ENCODE assay signal across 16 cellular contexts in genomic region chr4:69092190-69092589, GRCh38. TPM values are rescaled to one million over a fixed set of nuclear protein-coding genes. Genes with fewer than 3 reads are reported as not detected.
A peak's percentile ranks its signal among the peaks of the same experiment; 100 is the strongest.
DNase-seq lines count a peak whose midpoint lies in the region; ATAC-seq, FAIRE-seq and TF ChIP-seq lines count a peak whose summit lies in the region.
"Had no signal": no experiment of that assay in that cellular context is flagged by ENCODE, and none has a peak within 500 bp of the region (broad histone marks: within the 10 kb centered on the region; RNA-seq: fewer than 3 reads in every experiment).

No MANE protein-coding gene starts in this region.

- no peak overlapping the region for H3K56ac ChIP-seq in H9 (ENCODE audit: insufficient read length, low read depth, low read length)

- H4K8ac ChIP-seq in H9 (replicated peaks; ENCODE audit: insufficient read length, low read depth, low read length), result no peak overlapping the region

- H3K14ac ChIP-seq in H9 (ENCODE audit: insufficient read depth, low read length), result no peak overlapping the region

- H2AK5ac ChIP-seq in H9 (ENCODE audit: insufficient read length, low read length), result no peak overlapping the region

- peaks cover 4% of the 10 kb centered on the region; the same call in 1 of the 2 replicates for H3F3A ChIP-seq in PC-9 (ENCODE audit: insufficient read depth, low read depth)

- DNase-seq in DMS53 treated with DMSO at 0.1 percent for 48 hours (lab: John Stamatoyannopoulos, UW; ENCODE audit: unreplicated experiment) (peak; percentile 16), NCI-H1417 treated with DMSO at 0.1 percent for 48 hours (lab: John Stamatoyannopoulos, UW) (peak; percentile 80), GM12878 (ENCODE audit: low read depth, low spot score) (no peak), non-pigmented ciliary epithelial cell (ENCODE audit: low read depth) (peak; percentile 59), left ventricle myocardium superior (no peak), PC-9 (no peak), HuH-7.5 (ENCODE audit: low spot score) (no peak), H9 (no peak)
- DNase-seq: activated CD4-positive, alpha-beta T cell treated with anti-CD3 and anti-CD28 coated beads, Interleukin-2, amount 10 ng/mL, durations not matched to agents 7 days and 5 days; activated effector memory CD4-positive, alpha-beta T cell treated with anti-CD3 and anti-CD28 coated beads, Interleukin-2, amount 50 U/mL, for 16 hours; colonic mucosa; lower lobe of right lung; NCI-H526 treated with DMSO at 0.1 percent for 48 hours; stimulated activated CD4-positive, alpha-beta T cell treated with anti-CD3 and anti-CD28 coated beads, Interleukin-1b, Interleukin-23, amount 100 ng/mL, for 48 hours; stimulated activated naive CD4-positive, alpha-beta T cell had no signal

- no peak overlapping the region for H3K23ac ChIP-seq in H9 (ENCODE audit: insufficient read length, low read depth, low read length)

- no peak overlapping the region for H2BK5ac ChIP-seq in H9 (ENCODE audit: insufficient read length, low read length)

- H3K27me3 Mint-ChIP-seq in H9 (ENCODE audit: low read depth), result no peaks in the 10 kb centered on the region
- H3K27me3 Mint-ChIP-seq: activated CD4-positive, alpha-beta T cell treated with anti-CD3 and anti-CD28 coated beads, Interleukin-2, amount 10 ng/mL, durations not matched to agents 7 days and 5 days had no signal

- no peaks in the 10 kb centered on the region for H3K79me1 ChIP-seq in H9 (ENCODE audit: insufficient read depth, low read depth, low read length, poor library complexity, severe bottlenecking)

- no peak for TF ChIP-seq RAD21 in GM12878 (IDR thresholded peaks at IDR 0.05; ENCODE audit: insufficient read depth, low read depth, low read length)

- H3K9ac ChIP-seq in GM12878 (ENCODE audit: control insufficient read depth, insufficient read depth, low read length) (no peak overlapping the region), H9 (ENCODE audit: extremely low read depth, insufficient read length, low read length) (no peak overlapping the region)

- H3K4me3 Mint-ChIP-seq in H9, result no peak overlapping the region
- H3K4me3 Mint-ChIP-seq: activated CD4-positive, alpha-beta T cell treated with anti-CD3 and anti-CD28 coated beads, Interleukin-2, amount 10 ng/mL, durations not matched to agents 7 days and 5 days had no signal

- no peak for TF ChIP-seq POLR2A in GM12878 (IDR thresholded peaks at IDR 0.05; ENCODE audit: low read depth, low read length)

- no peak overlapping the region for H4K91ac ChIP-seq in H9 (ENCODE audit: insufficient read length, low read depth, low read length)

- TF ChIP-seq CTCF in GM12878 (IDR thresholded peaks at IDR 0.05 in 2 of 3, conservative IDR thresholded peaks at IDR 0.05 in 1 of 3; ENCODE audit: control insufficient read depth in 2 of 3, extremely low read depth in 1 of 3, insufficient read depth in 1 of 3, low read depth in 3 of 3, low read length in 3 of 3), result no peak
- TF ChIP-seq CTCF in PC-9 (conservative IDR thresholded peaks at IDR 0.05), result no peak
- TF ChIP-seq CTCF in H9 (conservative IDR thresholded peaks at IDR 0.05), result no peak

- H3K36me3 Mint-ChIP-seq in H9 (ENCODE audit: insufficient read depth in 1 of 3, low read depth in 3 of 3), result no peaks in the 10 kb centered on the region

- H2BK120ac ChIP-seq in H9 (ENCODE audit: low read depth, low read length, poor library complexity, severe bottlenecking), result no peak overlapping the region

- H3K36me3 ChIP-seq in GM12878 (ENCODE audit: control insufficient read depth in 2 of 2, insufficient read depth in 2 of 2, low read length in 1 of 2) (no peaks in the 10 kb centered on the region), PC-9 (ENCODE audit: low read depth) (no peaks in the 10 kb centered on the region)
- H3K36me3 ChIP-seq: colonic mucosa, HAP-1, lower lobe of right lung had no signal

- H3K27me3 ChIP-seq in GM12878 (replicated peaks in 1 of 2; ENCODE audit: control insufficient read depth in 2 of 2, insufficient read depth in 2 of 2, low read length in 1 of 2) (no peaks in the 10 kb centered on the region), PC-9 (ENCODE audit: insufficient read depth, low read depth) (no peaks in the 10 kb centered on the region), H9 (ENCODE audit: insufficient read depth, low read length) (no peaks in the 10 kb centered on the region)
- H3K27me3 ChIP-seq: colonic mucosa had no signal

- no peak overlapping the region for H3K27ac ChIP-seq in GM12878 (ENCODE audit: control insufficient read depth, insufficient read depth)
- H3K27ac ChIP-seq in PC-9, result no peak overlapping the region
- no peak overlapping the region for H3K27ac ChIP-seq in H9 (ENCODE audit: insufficient read length, low read depth, low read length)
- H3K27ac ChIP-seq: colonic mucosa, lower lobe of right lung had no signal

- CTCF ChIA-PET in GM12878 (lab: Yijun Ruan, JAX), result interaction anchor here (0.8 to 1.5 kb wide), 4 partner anchors 10 to 78 kb away, joined by 3 to 6 read pairs (median 3); no protein-coding TSS in a partner anchor
- CTCF ChIA-PET in PC-9 (lab: Charles Lee), result no interaction called here

- H4K20me1 ChIP-seq in GM12878 (ENCODE audit: control insufficient read depth, insufficient read depth) (no peaks in the 10 kb centered on the region), PC-9 (ENCODE audit: insufficient read depth) (no peaks in the 10 kb centered on the region), H9 (ENCODE audit: control insufficient read depth, insufficient read depth, insufficient read length) (no peaks in the 10 kb centered on the region)

- FAIRE-seq in GM12878 (lab: Jason Lieb, UNC), result no peak

- H3K4me1 Mint-ChIP-seq in H9, result peaks cover 3 to 7% of the 10 kb centered on the region in 2 experiments
- H3K4me1 Mint-ChIP-seq: activated CD4-positive, alpha-beta T cell treated with anti-CD3 and anti-CD28 coated beads, Interleukin-2, amount 10 ng/mL, durations not matched to agents 7 days and 5 days had no signal

- peak overlapping the region in 1 of 3 experiments; percentile 48; a peak in 1 of 7 replicates for H3K27ac Mint-ChIP-seq in H9
- H3K27ac Mint-ChIP-seq: activated CD4-positive, alpha-beta T cell treated with anti-CD3 and anti-CD28 coated beads, Interleukin-2, amount 10 ng/mL, durations not matched to agents 7 days and 5 days had no signal

- in situ Hi-C loops in GM12878 (cut with MboI), result no loop called here

- RAD21 ChIA-PET in GM12878 (lab: Charles Lee; ENCODE audit: unreplicated experiment), result interaction anchor here (1.1 to 2.7 kb wide), 7 partner anchors 9 to 66 kb away, joined by 3 to 8 read pairs (median 4); no protein-coding TSS in a partner anchor

- H2AFZ ChIP-seq in GM12878 (ENCODE audit: control insufficient read depth, low read depth, low read length), result no peak overlapping the region
- no peak overlapping the region for H2AFZ ChIP-seq in PC-9
- no peak overlapping the region for H2AFZ ChIP-seq in H9 (ENCODE audit: low read length)

- TF ChIP-seq EP300 in GM12878 (IDR thresholded peaks at IDR 0.05; ENCODE audit: borderline replicate concordance in 1 of 2, control insufficient read depth in 1 of 2, low read depth in 2 of 2, low read length in 2 of 2), result no peak

- H3K4me1 ChIP-seq in GM12878 (ENCODE audit: control insufficient read depth, insufficient read depth, low read length) (no peaks in the 10 kb centered on the region), PC-9 (replicated peaks; ENCODE audit: insufficient read depth) (peaks cover 5% of the 10 kb centered on the region; the same call in 1 of the 2 replicates), H9 (ENCODE audit: insufficient read depth, low read length) (no peaks in the 10 kb centered on the region)
- H3K4me1 ChIP-seq: colonic mucosa, HAP-1, lower lobe of right lung had no signal

- H3K23me2 ChIP-seq in H9 (ENCODE audit: insufficient read length, low read depth, low read length, poor library complexity, severe bottlenecking), result no peaks in the 10 kb centered on the region

- BruUV-seq in GM12878 (replicated peaks; lab: Mats Ljungman, UMichigan) (no TSS peak), PC-9 (replicated peaks; lab: Mats Ljungman, UMichigan) (no TSS peak)

- no peak overlapping the region for H3K4ac ChIP-seq in H9 (ENCODE audit: low read depth, low read length)

- no peak overlapping the region for H3K4me2 ChIP-seq in GM12878 (ENCODE audit: control insufficient read depth, insufficient read depth)
- no peak overlapping the region for H3K4me2 ChIP-seq in PC-9
- H3K4me2 ChIP-seq in H9 (ENCODE audit: insufficient read depth, insufficient read length, low read length), result no peak overlapping the region

- H3K9me3 Mint-ChIP-seq in H9, result no peaks in the 10 kb centered on the region
- H3K9me3 Mint-ChIP-seq: activated CD4-positive, alpha-beta T cell treated with anti-CD3 and anti-CD28 coated beads, Interleukin-2, amount 10 ng/mL, durations not matched to agents 7 days and 5 days had no signal

- WGBS in GM12878 (ENCODE audit: insufficient coverage, insufficient replicate concordance, low lambda C conversion rate, missing lambda C conversion rate), result 4% methylated on average over 1 of the region's 1 CpG
- no CpG with 5 or more reads among the region's 1 CpG for WGBS in H9 (ENCODE audit: extremely low coverage, insufficient read length, low lambda C conversion rate)

- POLR2A ChIA-PET in GM12878 (lab: Charles Lee), result interaction anchor here (0.7 to 1.3 kb wide), 5 partner anchors 9 to 342 kb away, joined by 3 to 5 read pairs (median 4); no protein-coding TSS in a partner anchor
- POLR2A ChIA-PET in PC-9 (lab: Charles Lee; ENCODE audit: unreplicated experiment), result no interaction called here

- no peak overlapping the region for H2BK12ac ChIP-seq in H9 (ENCODE audit: insufficient read length, low read depth, low read length)

- SMC1A ChIA-PET in GM12878 (lab: Charles Lee; ENCODE audit: uncharacterized antibody, unreplicated experiment), result interaction anchor here (0.7 to 3.4 kb wide), 10 partner anchors 10 to 186 kb away, joined by 3 to 32 read pairs (median 6); no protein-coding TSS in a partner anchor

- no peak overlapping the region for H2BK15ac ChIP-seq in H9 (ENCODE audit: low read depth, low read length)

- H3K18ac ChIP-seq in H9 (ENCODE audit: insufficient read length, low read depth, low read length), result no peak overlapping the region

- H4K5ac ChIP-seq in H9 (ENCODE audit: insufficient read length, low read depth, low read length), result no peak overlapping the region

- no peak overlapping the region for H3T11ph ChIP-seq in H9 (ENCODE audit: low read length)

- H3K9me3 ChIP-seq in GM12878 (replicated peaks; ENCODE audit: control insufficient read depth, insufficient read depth, low read length) (no peaks in the 10 kb centered on the region), PC-9 (ENCODE audit: insufficient read depth, low read depth) (no peaks in the 10 kb centered on the region), H9 (ENCODE audit: control insufficient read depth, low read depth, low read length) (no peaks in the 10 kb centered on the region)
- H3K9me3 ChIP-seq: colonic mucosa, HAP-1, lower lobe of right lung had no signal

- no peak overlapping the region for H2BK20ac ChIP-seq in H9 (ENCODE audit: low read depth, low read length, poor library complexity, severe bottlenecking)

- ATAC-seq in GM12878 (peak; percentile 77), left ventricle myocardium superior (no peak)
- ATAC-seq: lower lobe of right lung had no signal

- H3K4me3 ChIP-seq in GM12878 (no peak overlapping the region), PC-9 (no peak overlapping the region)
- H3K4me3 ChIP-seq: colonic mucosa, HAP-1, lower lobe of right lung had no signal

- H3K79me2 ChIP-seq in GM12878 (ENCODE audit: control insufficient read depth, insufficient read depth, low read length) (no peaks in the 10 kb centered on the region), PC-9 (ENCODE audit: low read depth) (no peaks in the 10 kb centered on the region), H9 (ENCODE audit: insufficient read depth, low read length) (no peaks in the 10 kb centered on the region)

- H3K9me2 ChIP-seq in PC-9 (ENCODE audit: insufficient read depth), result no peaks in the 10 kb centered on the region

- intact Hi-C loops in GM12878 (cut with micrococcal nuclease; ENCODE audit: unreplicated experiment) (no loop called here), left ventricle myocardium superior (cut with micrococcal nuclease) (no loop called here), PC-9 (cut with micrococcal nuclease; ENCODE audit: unreplicated experiment) (no loop called here)

RNA-seq across cellular contexts. Expression of gene UGT2B7, which starts 4.1 kb away (rescaled TPM):
- 3.9 and 4.6 TPM in 2 replicates for total RNA-seq in GM12878 (2013; cell fraction: nucleolus; rRNA removed)
- 0.27 and 0.79 TPM in 2 replicates for total RNA-seq in GM12878 (2014; rRNA removed)
- 0.46 and 1.5 TPM in 2 replicates for total RNA-seq in GM12878 (2014; rRNA removed; fragmentation: Illumina TruSeq; extraction: Trizol)
- 0.77 and 1.0 TPM in 2 replicates for total RNA-seq in GM12878 (2021)
- polyA plus RNA-seq in GM12878 (2011; ENCODE audit: low read depth), result 0.13 TPM
- polyA plus RNA-seq in GM12878 (2011; rRNA removed), result 2.9 and 3.6 TPM in 2 replicates
- 1.1 and 1.6 TPM in 2 replicates for polyA plus RNA-seq in GM12878 (2011; cell fraction: cytosol; rRNA removed)
- polyA plus RNA-seq in GM12878 (2011; cell fraction: nucleus; rRNA removed), result 2.6 and 2.9 TPM in 2 replicates
- polyA plus RNA-seq in GM12878 (2012), result 0.13 TPM in 1 of 2 replicates, not detected in the other
- polyA plus RNA-seq in GM12878 (2014; fragmentation: Illumina TruSeq; extraction: Trizol), result 0.73 TPM in 2 replicates
- 1 to 10 TPM; 1.5 to 2.1 TPM for polyA plus RNA-seq in GM12878 (2014; fragmentation: Nextera tagmentation; extraction: Ambion mirVana)
- 0.39 and 0.77 TPM in 2 replicates for polyA plus RNA-seq in GM12878 (2014; rRNA removed)
- polyA plus RNA-seq in GM12878 (2016; fragmentation: Nextera tagmentation; extraction: Ambion mirVana), result 1 to 10 TPM; 1.0 to 1.3 TPM
- 2.0 and 2.2 TPM in 2 replicates for polyA minus RNA-seq in GM12878 (2011; rRNA and poly(A)+ RNA removed)
- 0.94 TPM in 1 of 2 replicates, not detected in the other for polyA minus RNA-seq in GM12878 (2011; cell fraction: cytosol; rRNA and poly(A)+ RNA removed)
- 3.3 and 3.4 TPM in 2 replicates for polyA minus RNA-seq in GM12878 (2011; cell fraction: nucleus; rRNA and poly(A)+ RNA removed)
- total RNA-seq in left ventricle myocardium superior, result not detected
- total RNA-seq in PC-9 (2021), result not detected in 2 replicates
- not detected in 2 replicates for total RNA-seq in H9 (2021)
- total RNA-seq: activated CD4-positive, alpha-beta T cell treated with anti-CD3 and anti-CD28 coated beads, Interleukin-2, amount 10 ng/mL, durations not matched to agents 7 days and 5 days; lower lobe of right lung had no signal

Comparison
In these comparisons a context has a peak if more than half of its experiments do, and no peak if none do; other contexts are left out.
1. DNase-seq: peak in DMS53 treated with DMSO at 0.1 percent for 48 hours (single experiment), NCI-H1417 treated with DMSO at 0.1 percent for 48 hours (single experiment) and non-pigmented ciliary epithelial cell (single experiment); none in GM12878 (single experiment), left ventricle myocardium superior (single experiment), PC-9 (0 of 2), HuH-7.5 (single experiment) and H9 (single experiment).